ENCODE assay signal across 26 cellular contexts in genomic region chr10:124045794-124046355, GRCh38. TPM values are rescaled to one million over a fixed set of nuclear protein-coding genes. Genes with fewer than 3 reads are reported as not detected.
DNase-seq lines count a peak whose midpoint lies in the region; ATAC-seq and TF ChIP-seq lines count a peak whose summit lies in the region.
"Had no signal": no experiment of that assay in that cellular context is flagged by ENCODE, and none has a peak within 500 bp of the region (broad histone marks: within the 10 kb centered on the region; RNA-seq: fewer than 3 reads in every experiment).

No MANE protein-coding gene starts in this region.

- H3K27me3 Mint-ChIP-seq in stimulated activated memory B cell treated with anti-CD40 and anti-IgM and Interleukin-4, amounts not matched to agents 10 μg/mL and 1 μg/mL and 100 μg/mL, for 72 hours = no peaks in the 10 kb centered on the region
- H3K27me3 Mint-ChIP-seq in Calu3 (ENCODE audit: unreplicated experiment) = no peaks in the 10 kb centered on the region
- H3K27me3 Mint-ChIP-seq: stimulated activated naive CD8-positive, alpha-beta T cell treated with anti-CD3 and anti-CD28 coated beads, Interleukin-15, Interleukin-2, amounts not matched to agents 100 ng/mL and 50 ng/mL, for 24 hours had no signal

- H3F3A ChIP-seq in OCI-LY1 (ENCODE audit: insufficient read depth, low read length) = no peaks in the 10 kb centered on the region

- peaks cover 23% of the 10 kb centered on the region; the same call in 1 of the 2 replicates for H3K79me2 ChIP-seq in HCT116 (ENCODE audit: insufficient read depth, low read length)
- H3K79me2 ChIP-seq in OCI-LY1 (ENCODE audit: insufficient read depth, low read length) = no peaks in the 10 kb centered on the region

- H3K9me3 ChIP-seq in HCT116 (ENCODE audit: control insufficient read depth in 1 of 2, insufficient read depth in 1 of 2, low read depth in 1 of 2, low read length in 2 of 2) (no peaks in the 10 kb centered on the region), OCI-LY1 (ENCODE audit: low read length) (no peaks in the 10 kb centered on the region), esophagus muscularis mucosa (no peaks in the 10 kb centered on the region)
- H3K9me3 ChIP-seq: body of pancreas, lower lobe of right lung, right atrium auricular region, tibial artery had no signal

- H3K4me1 Mint-ChIP-seq in stimulated activated memory B cell treated with anti-CD40 and anti-IgM and Interleukin-4, amounts not matched to agents 10 μg/mL and 1 μg/mL and 100 μg/mL, for 72 hours = peaks cover 58% of the 10 kb centered on the region
- H3K4me1 Mint-ChIP-seq in Calu3 (ENCODE audit: low read depth, unreplicated experiment) = no peaks in the 10 kb centered on the region
- H3K4me1 Mint-ChIP-seq: CD8-positive, alpha-beta memory T cell had no signal

- no peak overlapping the region for H3K9ac ChIP-seq in HCT116 (ENCODE audit: low read length)
- H3K9ac ChIP-seq in OCI-LY1 (ENCODE audit: low read length) = no peak overlapping the region

- H3K4me3 Mint-ChIP-seq in stimulated activated memory B cell treated with anti-CD40 and anti-IgM and Interleukin-4, amounts not matched to agents 10 μg/mL and 1 μg/mL and 100 μg/mL, for 72 hours = no peak overlapping the region
- H3K4me3 Mint-ChIP-seq in Calu3 (ENCODE audit: low read depth, unreplicated experiment) = no peak overlapping the region
- H3K4me3 Mint-ChIP-seq: activated CD4-positive, alpha-beta T cell treated with anti-CD3 and anti-CD28 coated beads, Interleukin-2, amount 10 ng/mL, durations not matched to agents 7 days and 5 days; CD8-positive, alpha-beta memory T cell; stimulated activated naive CD8-positive, alpha-beta T cell treated with anti-CD3 and anti-CD28 coated beads, Interleukin-15, Interleukin-2, amounts not matched to agents 100 ng/mL and 50 ng/mL, for 24 hours had no signal

- no peak overlapping the region for H2AFZ ChIP-seq in HCT116 (ENCODE audit: low read depth, low read length, poor library complexity, severe bottlenecking)
- H2AFZ ChIP-seq in OCI-LY1 (ENCODE audit: low read length) = no peak overlapping the region

- no peaks in the 10 kb centered on the region for H3K9me3 Mint-ChIP-seq in stimulated activated memory B cell treated with anti-CD40 and anti-IgM and Interleukin-4, amounts not matched to agents 10 μg/mL and 1 μg/mL and 100 μg/mL, for 72 hours
- no peaks in the 10 kb centered on the region for H3K9me3 Mint-ChIP-seq in Calu3 (ENCODE audit: low read depth, unreplicated experiment)
- H3K9me3 Mint-ChIP-seq: activated CD4-positive, alpha-beta T cell treated with anti-CD3 and anti-CD28 coated beads, Interleukin-2, amount 10 ng/mL, durations not matched to agents 7 days and 5 days; stimulated activated naive CD8-positive, alpha-beta T cell treated with anti-CD3 and anti-CD28 coated beads, Interleukin-15, Interleukin-2, amounts not matched to agents 100 ng/mL and 50 ng/mL, for 24 hours had no signal

- no peak for TF ChIP-seq RAD21 in HCT116 (IDR thresholded peaks at IDR 0.05; ENCODE audit: low read depth)

- H3K27me3 ChIP-seq in HCT116 (ENCODE audit: insufficient read depth, low read length) (no peaks in the 10 kb centered on the region), OCI-LY1 (ENCODE audit: insufficient read depth, low read length) (no peaks in the 10 kb centered on the region), esophagus muscularis mucosa (no peaks in the 10 kb centered on the region)
- H3K27me3 ChIP-seq: body of pancreas, right atrium auricular region, tibial artery had no signal

- 84% methylated on average over 17 of the region's 18 CpGs for WGBS in esophagus muscularis mucosa

- intact Hi-C loops in HCT116 (cut with micrococcal nuclease) (no loop called here), esophagus muscularis mucosa (cut with DNase I) (no loop called here), left colon (cut with DNase I, micrococcal nuclease) (no loop called here), Calu3 (cut with micrococcal nuclease; ENCODE audit: unreplicated experiment) (no loop called here)

- DNase-seq in HCT116 (ENCODE audit: low read depth, low spot score) = no peak
- no peak for DNase-seq in esophagus muscularis mucosa (ENCODE audit: extremely low spot score)
- DNase-seq in left colon = no peak
- no peak for DNase-seq in Calu3
- DNase-seq: activated CD4-positive, alpha-beta T cell treated with anti-CD3 and anti-CD28 coated beads, Interleukin-2, amount 10 ng/mL, durations not matched to agents 7 days and 5 days; activated naive CD4-positive, alpha-beta T cell; activated T-cell treated with anti-CD3 and anti-CD28 coated beads, Interleukin-2, amount 50 U/mL, for 48 hours; body of pancreas; CD8-positive, alpha-beta memory T cell; lower lobe of right lung; NCI-H1694; NCI-H510A; SIG-M5; stimulated activated CD4-positive, alpha-beta T cell treated with anti-CD3 and anti-CD28 coated beads, Interleukin-12 subunit alpha, Interleukin-12 subunit beta, amount 100 ng/mL, for 4 hours; T-helper 9 cell; tibial artery; WERI-Rb-1 had no signal

- H3K36me3 ChIP-seq in HCT116 (ENCODE audit: control insufficient read depth in 1 of 2, insufficient read depth in 2 of 2, low read length in 2 of 2) = peaks cover under 1 to 5% of the 10 kb centered on the region in 2 experiments; a peak in 1 of 4 replicates
- peaks cover 28% of the 10 kb centered on the region for H3K36me3 ChIP-seq in OCI-LY1 (ENCODE audit: insufficient read depth, low read length)
- peaks cover 0 to 17% (median 9%) of the 10 kb centered on the region in 4 donors for H3K36me3 ChIP-seq in esophagus muscularis mucosa
- H3K36me3 ChIP-seq: right atrium auricular region, WERI-Rb-1 had no signal

- H3K27ac ChIP-seq in HCT116 (ENCODE audit: low read depth, low read length) = no peak overlapping the region
- peak overlapping the region; percentile 21 for H3K27ac ChIP-seq in OCI-LY1 (ENCODE audit: low read depth, low read length, poor library complexity, severe bottlenecking)
- H3K27ac ChIP-seq in esophagus muscularis mucosa (replicated peaks in 1 of 4) = peak overlapping the region; percentile 15 to 81 (median 42)
- H3K27ac ChIP-seq: body of pancreas, epithelial cell of prostate, lower lobe of right lung, right atrium auricular region, tibial artery, WERI-Rb-1 had no signal

- TF ChIP-seq POLR2A in HCT116 (IDR thresholded peaks at IDR 0.05; ENCODE audit: borderline replicate concordance, extremely low read depth, insufficient read depth, insufficient read length) = no peak
- no peak for TF ChIP-seq POLR2A in esophagus muscularis mucosa (IDR thresholded peaks at IDR 0.05; ENCODE audit: low read depth)

- CTCF ChIA-PET in HCT116 (lab: Charles Lee) = no interaction called here
- CTCF ChIA-PET in Calu3 (lab: Charles Lee) = no interaction called here

- peaks cover 27% of the 10 kb centered on the region for H3K36me3 Mint-ChIP-seq in stimulated activated memory B cell treated with anti-CD40 and anti-IgM and Interleukin-4, amounts not matched to agents 10 μg/mL and 1 μg/mL and 100 μg/mL, for 72 hours
- H3K36me3 Mint-ChIP-seq in Calu3 (ENCODE audit: insufficient read depth, unreplicated experiment) = peaks cover 10% of the 10 kb centered on the region
- H3K36me3 Mint-ChIP-seq: CD8-positive, alpha-beta memory T cell had no signal

- POLR2A ChIA-PET in HCT116 (lab: Charles Lee) = no interaction called here

- TF ChIP-seq CTCF in HCT116 (IDR thresholded peaks at IDR 0.05 in 2 of 3, conservative IDR thresholded peaks at IDR 0.05 in 1 of 3; ENCODE audit: borderline replicate concordance in 1 of 3, insufficient read depth in 1 of 3, low read depth in 2 of 3, low read length in 2 of 3) = no peak
- no peak for TF ChIP-seq CTCF in OCI-LY1 (IDR thresholded peaks at IDR 0.05; ENCODE audit: low read length)
- no peak for TF ChIP-seq CTCF in esophagus muscularis mucosa (IDR thresholded peaks at IDR 0.05)
- TF ChIP-seq CTCF in Calu3 (IDR thresholded peaks at IDR 0.05; ENCODE audit: unreplicated experiment) = no peak

- H3K27ac Mint-ChIP-seq in stimulated activated memory B cell treated with anti-CD40 and anti-IgM and Interleukin-4, amounts not matched to agents 10 μg/mL and 1 μg/mL and 100 μg/mL, for 72 hours = peak overlapping the region; percentile 35
- no peak overlapping the region for H3K27ac Mint-ChIP-seq in Calu3 (ENCODE audit: unreplicated experiment)
- H3K27ac Mint-ChIP-seq: activated CD4-positive, alpha-beta T cell treated with anti-CD3 and anti-CD28 coated beads, Interleukin-2, amount 10 ng/mL, durations not matched to agents 7 days and 5 days; CD8-positive, alpha-beta memory T cell; stimulated activated naive CD8-positive, alpha-beta T cell treated with anti-CD3 and anti-CD28 coated beads, Interleukin-15, Interleukin-2, amounts not matched to agents 100 ng/mL and 50 ng/mL, for 24 hours had no signal

- ATAC-seq in HCT116 = no peak
- ATAC-seq in stimulated activated memory B cell treated with anti-CD40 and anti-IgM and Interleukin-4, amounts not matched to agents 10 μg/mL and 1 μg/mL and 100 μg/mL, for 72 hours = peak; percentile 39
- ATAC-seq in left colon = no peak
- ATAC-seq in GM19324 (IDR thresholded peaks at IDR 0.05; ENCODE audit: low FRiP score, unreplicated experiment) = no peak
- ATAC-seq in GM21737 (IDR thresholded peaks at IDR 0.05; ENCODE audit: unreplicated experiment) = no peak
- ATAC-seq: body of pancreas, lower lobe of right lung, Panc1 had no signal

- no peak overlapping the region for H3K4me2 ChIP-seq in HCT116 (ENCODE audit: low read length)
- H3K4me2 ChIP-seq in OCI-LY1 (ENCODE audit: low read length) = no peak overlapping the region

- RAD21 ChIA-PET in HCT116 (lab: Charles Lee; ENCODE audit: low non-redundant PET in 1 of 2, low total read pairs in 2 of 2, uncharacterized antibody in 2 of 2, unreplicated experiment in 2 of 2) = no interaction called here

- H4K20me1 ChIP-seq in HCT116 (ENCODE audit: insufficient read depth) = no peaks in the 10 kb centered on the region
- H4K20me1 ChIP-seq in OCI-LY1 (ENCODE audit: insufficient read depth, low read length) = no peaks in the 10 kb centered on the region

- BruUV-seq in HCT116 (replicated peaks; lab: Mats Ljungman, UMichigan) = TSS peak; percentile 66
- no TSS peak for BruUV-seq in Calu3 (replicated peaks; lab: Mats Ljungman, UMichigan)

- H3K4me1 ChIP-seq in HCT116 (ENCODE audit: control insufficient read depth in 1 of 2, insufficient read depth in 2 of 2, low read length in 2 of 2) = peaks cover 6 to 22% of the 10 kb centered on the region in 2 experiments; a peak in 3 of 4 replicates
- peaks cover 21% of the 10 kb centered on the region for H3K4me1 ChIP-seq in OCI-LY1 (ENCODE audit: insufficient read depth, low read length, severe bottlenecking)
- H3K4me1 ChIP-seq in esophagus muscularis mucosa = peaks cover 3 to 84% (median 77%) of the 10 kb centered on the region in 4 donors
- H3K4me1 ChIP-seq: body of pancreas, right atrium auricular region had no signal

- TF ChIP-seq EP300 in esophagus muscularis mucosa (IDR thresholded peaks at IDR 0.05) = no peak

- no peaks in the 10 kb centered on the region for H3K9me2 ChIP-seq in HCT116 (ENCODE audit: insufficient read depth)
- H3K9me2 ChIP-seq in OCI-LY1 (ENCODE audit: low read depth, low read length) = no peaks in the 10 kb centered on the region

- H3K4me3 ChIP-seq in HCT116 (replicated peaks in 1 of 2; ENCODE audit: low read depth in 1 of 2, low read length in 2 of 2) (no peak overlapping the region), OCI-LY1 (ENCODE audit: low read depth, low read length, poor library complexity, severe bottlenecking) (no peak overlapping the region), esophagus muscularis mucosa (no peak overlapping the region)
- H3K4me3 ChIP-seq: body of pancreas, lower lobe of right lung, right atrium auricular region, tibial artery had no signal

RNA-seq across cellular contexts. Expression of gene CHST15, which starts 47.5 kb away (rescaled TPM):
- total RNA-seq in HCT116 (2021; ENCODE audit: unreplicated experiment) (47.2 TPM), esophagus muscularis mucosa (10 to 100 TPM; 48.2 to 76.1 (median 62.5) TPM), left colon (10 to 100 TPM in 1 of 2 donors, 1 to 10 TPM in 1; 2.7 to 11.6 TPM), Calu3 (2022) (18.3 and 19.3 TPM in 2 replicates)
- 24.7 and 28.6 TPM in 2 replicates for polyA plus RNA-seq in HCT116 (2012)
- total RNA-seq: activated CD4-positive, alpha-beta T cell treated with anti-CD3 and anti-CD28 coated beads, Interleukin-2, amount 10 ng/mL, durations not matched to agents 7 days and 5 days; G401 had no signal
- polyA plus RNA-seq: CD8-positive, alpha-beta memory T cell had no signal
